Comparison of ENCODE assay signal across 8 cellular contexts in the genomic region with DNA sequence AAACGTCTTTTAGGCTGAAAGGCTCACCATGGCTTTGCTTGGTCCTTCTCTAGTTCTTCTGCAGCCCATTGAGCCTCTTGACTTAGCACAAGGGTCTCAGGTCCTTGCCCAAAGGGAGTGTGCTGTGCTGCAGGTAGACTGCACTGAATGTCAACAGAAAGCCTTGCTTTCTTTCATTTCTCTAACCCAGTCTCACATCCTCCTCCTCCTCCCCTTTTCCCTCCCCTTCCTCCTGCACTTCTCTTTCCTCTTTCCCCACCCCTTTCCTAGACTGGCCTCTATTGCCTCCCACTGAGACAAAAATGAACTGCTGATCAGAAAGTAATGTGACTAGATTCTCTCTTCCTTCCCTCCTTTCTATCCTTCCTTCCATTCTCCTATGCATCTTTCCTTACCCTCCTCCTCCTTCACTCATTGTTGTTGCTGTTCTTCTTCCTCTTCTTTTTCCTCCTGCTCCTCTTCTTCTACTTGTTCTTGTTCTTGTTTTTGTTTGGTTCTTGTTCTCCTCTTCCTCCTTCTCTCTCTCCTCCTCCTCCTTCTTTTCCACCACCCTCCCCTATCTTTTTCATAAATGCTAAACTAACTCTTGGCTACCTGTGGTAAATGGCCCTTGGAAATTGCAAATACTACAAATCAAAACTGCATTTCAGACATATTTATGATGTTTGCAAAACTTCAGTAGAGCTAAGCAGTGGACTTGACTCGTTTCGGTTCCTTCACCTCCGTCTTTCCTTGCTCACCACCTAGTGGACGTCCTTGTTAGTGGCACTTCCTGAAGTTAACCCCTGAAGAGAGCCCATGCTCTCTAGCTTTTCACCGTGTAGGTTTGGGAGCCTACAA. TPM values are rescaled to one million over a fixed set of nuclear protein-coding genes. Genes with fewer than 3 reads are reported as not detected.
A peak's percentile ranks its signal among the peaks of the same experiment; 100 is the strongest.
DNase-seq lines count a peak whose midpoint lies in the region; ATAC-seq, FAIRE-seq and TF ChIP-seq lines count a peak whose summit lies in the region.

TSS of gene SELL (minus strand) at position 152 of the 840 bp plus-strand sequence. CDS start at position 30, 122 bp downstream.

- H3K4me3 Mint-ChIP-seq in T-helper 2 cell treated with Interferon-gamma antibody and Interleukin-4, amounts not matched to agents 5 μg/mL and 100 μg/mL, for 36 hours, result peak within 1 kb of the TSS; percentile 98

- H4K20me1 ChIP-seq in K562 (replicated peaks; ENCODE audit: control insufficient read depth, insufficient read depth, low read length), result no peaks in the 10 kb centered on the region

- H3K9ac ChIP-seq in K562 (ENCODE audit: insufficient read depth in 1 of 2, low read depth in 2 of 2, low read length in 2 of 2) (no peak within 1 kb of the TSS), iPS-18a (ENCODE audit: low read length) (no peak within 1 kb of the TSS)

- no peak for TF ChIP-seq EP300 in K562 (IDR thresholded peaks at IDR 0.05; ENCODE audit: low read length)

- peaks cover 24% of the 10 kb centered on the region for H3K4me1 Mint-ChIP-seq in T-helper 2 cell treated with Interferon-gamma antibody and Interleukin-4, amounts not matched to agents 5 μg/mL and 100 μg/mL, for 36 hours (ENCODE audit: low read depth)

- no peaks in the 10 kb centered on the region for H3K36me3 ChIP-seq in K562 (ENCODE audit: control insufficient read depth, insufficient read depth, low read length)
- no peaks in the 10 kb centered on the region for H3K36me3 ChIP-seq in iPS-18a (ENCODE audit: control insufficient read depth, low read depth, low read length)
- no peaks in the 10 kb centered on the region for H3K36me3 ChIP-seq in small intestine (ENCODE audit: control insufficient read depth in 2 of 2, insufficient read depth in 2 of 2, low read length in 2 of 2)

- no peak within 1 kb of the TSS for H3K27ac ChIP-seq in K562 (ENCODE audit: extremely low read depth, low read depth, low read length)
- no peak within 1 kb of the TSS for H3K27ac ChIP-seq in iPS-18a (ENCODE audit: low read length)
- no peak within 1 kb of the TSS for H3K27ac ChIP-seq in small intestine (ENCODE audit: low read depth in 1 of 2, low read length in 1 of 2)

- DNase-seq in A172 (ENCODE audit: low spot score) (peak; percentile 72), NCI-H1694 (lab: John Stamatoyannopoulos, UW) (peak; percentile 48), K562 (ENCODE audit: extremely low read depth in 1 of 4, low spot score in 3 of 4) (peak; percentile 51 to 69 (median 62)), small intestine (peak; percentile 79)
- DNase-seq in T-helper 2 cell treated with Interferon-gamma antibody and Interleukin-4, amounts not matched to agents 5 μg/mL and 100 μg/mL, for 36 hours (ENCODE audit: low spot score), result peak; percentile 64

- H3K4me1 ChIP-seq in K562 (replicated peaks in 1 of 2; ENCODE audit: control insufficient read depth in 2 of 2, insufficient read depth in 2 of 2, low read length in 2 of 2), result no peaks in the 10 kb centered on the region
- peaks cover 6% of the 10 kb centered on the region for H3K4me1 ChIP-seq in iPS-18a (ENCODE audit: control insufficient read depth, low read depth, low read length)
- no peaks in the 10 kb centered on the region for H3K4me1 ChIP-seq in small intestine (ENCODE audit: control insufficient read depth in 2 of 2, insufficient read depth in 1 of 2, low read depth in 1 of 2, low read length in 1 of 2)

- peaks cover 26% of the 10 kb centered on the region for H3K27me3 Mint-ChIP-seq in T-helper 2 cell treated with Interferon-gamma antibody and Interleukin-4, amounts not matched to agents 5 μg/mL and 100 μg/mL, for 36 hours (ENCODE audit: low read depth)

- H3K9me3 ChIP-seq in K562 (replicated peaks; ENCODE audit: control insufficient read depth, insufficient read depth, low read depth, low read length) (no peaks in the 10 kb centered on the region), iPS-18a (ENCODE audit: control insufficient read depth, low read depth, low read length) (no peaks in the 10 kb centered on the region), small intestine (ENCODE audit: control insufficient read depth, low read depth) (no peaks in the 10 kb centered on the region)

- H3K4me3 ChIP-seq in K562 (no peak within 1 kb of the TSS), iPS-18a (ENCODE audit: low read length) (peak within 1 kb of the TSS; percentile 34), small intestine (ENCODE audit: low read depth in 1 of 2, low read length in 2 of 2) (no peak within 1 kb of the TSS)

- no peaks in the 10 kb centered on the region for H3K27me3 ChIP-seq in K562 (ENCODE audit: control insufficient read depth in 2 of 2, insufficient read depth in 2 of 2, low read length in 2 of 2)
- H3K27me3 ChIP-seq in iPS-18a (ENCODE audit: control insufficient read depth, insufficient read depth, low read length), result no peaks in the 10 kb centered on the region
- no peaks in the 10 kb centered on the region for H3K27me3 ChIP-seq in small intestine (ENCODE audit: control insufficient read depth in 2 of 2, insufficient read depth in 2 of 2, low read length in 2 of 2)

- POLR2A ChIA-PET in K562 (lab: Yijun Ruan, JAX), result interaction anchor here (0.8 kb wide), 1 partner anchor 83 kb away, joined by 3 read pairs; the partner anchor contains the start of gene METTL18

- peak; percentile 74 for ATAC-seq in HG02852 (IDR thresholded peaks at IDR 0.05; ENCODE audit: unreplicated experiment)
- peak; percentile 98 for ATAC-seq in K562

- no peak within 1 kb of the TSS for H3K4me2 ChIP-seq in K562 (ENCODE audit: insufficient read depth, low read length)

- TF ChIP-seq POLR2A in GM15510 (IDR thresholded peaks at IDR 0.05; ENCODE audit: borderline replicate concordance, extremely low read depth, insufficient read length) (peak; percentile 70), K562 (conservative IDR thresholded peaks at IDR 0.05) (no peak)

- CTCF ChIA-PET in K562 (lab: Yijun Ruan, JAX; ENCODE audit: low intra/inter-chr PET ratio), result interaction anchor here (1.5 to 1.6 kb wide), 2 partner anchors 111 to 246 kb away, joined by 5 to 8 read pairs; no protein-coding TSS in a partner anchor

- no TSS peak for BruUV-seq in K562 (replicated peaks; lab: Mats Ljungman, UMichigan)

- FAIRE-seq in K562 (lab: Jason Lieb, UNC) (peak; percentile 93), small intestine (lab: Jason Lieb, UNC) (no peak)

- peak within 1 kb of the TSS; percentile 53; the same call in 1 of the 2 replicates for H2AFZ ChIP-seq in K562 (ENCODE audit: low read depth, low read length)

- H3K9me3 Mint-ChIP-seq in T-helper 2 cell treated with Interferon-gamma antibody and Interleukin-4, amounts not matched to agents 5 μg/mL and 100 μg/mL, for 36 hours, result peaks cover 16% of the 10 kb centered on the region

- H3K27ac Mint-ChIP-seq in T-helper 2 cell treated with Interferon-gamma antibody and Interleukin-4, amounts not matched to agents 5 μg/mL and 100 μg/mL, for 36 hours, result peak within 1 kb of the TSS; percentile 83

- H3K36me3 Mint-ChIP-seq in T-helper 2 cell treated with Interferon-gamma antibody and Interleukin-4, amounts not matched to agents 5 μg/mL and 100 μg/mL, for 36 hours (ENCODE audit: low read depth), result peaks cover 26% of the 10 kb centered on the region

- H3K79me2 ChIP-seq in K562 (ENCODE audit: control insufficient read depth, insufficient read depth, low read length), result no peaks in the 10 kb centered on the region

- in situ Hi-C loops in K562 (cut with MboI), result loop anchor here (10.0 kb wide), 1 partner anchor 107 kb away; no protein-coding TSS in a partner anchor

- 1% methylated on average over 6 of the region's 6 CpGs for WGBS in K562 (ENCODE audit: insufficient coverage, low coverage, missing lambda C conversion rate)
- WGBS in small intestine, 3 donors, result 7 to 10% (median 8%) methylated on average over 6 of the region's 6 CpGs

- H3K9me1 ChIP-seq in K562 (ENCODE audit: control insufficient read depth, insufficient read depth, low read length), result no peaks in the 10 kb centered on the region

- TF ChIP-seq CTCF in K562 (IDR thresholded peaks at IDR 0.05 in 2 of 3, conservative IDR thresholded peaks at IDR 0.05 in 1 of 3; ENCODE audit: insufficient read depth in 2 of 3, low read depth in 1 of 3, low read length in 3 of 3), result peak; percentile 77 to 82 (median 78)

- peak; percentile 77 to 78 for TF ChIP-seq RAD21 in K562 (CRISPR knock-in tag; conservative IDR thresholded peaks at IDR 0.05 in 1 of 2, IDR thresholded peaks at IDR 0.05 in 1 of 2)

- intact Hi-C loops in K562 (cut with micrococcal nuclease), result loop anchor here (1.0 to 5.0 kb wide), 4 partner anchors 97 to 161 kb away; partner anchors contain the start of gene F5

TF ChIP-seq in K562, 482 proteins besides CTCF, POLR2A, EP300 and RAD21 (continues in another document):
- TF ChIP-seq BRCA1 (IDR thresholded peaks at IDR 0.05), result no peak
- no peak for TF ChIP-seq BRCA1 (CRISPR knock-in tag; IDR thresholded peaks at IDR 0.05)
- no peak for TF ChIP-seq GTF2B (IDR thresholded peaks at IDR 0.05; ENCODE audit: extremely low read depth, insufficient read length)
- TF ChIP-seq CREM (IDR thresholded peaks at IDR 0.05; ENCODE audit: low read depth), result 0 out of 2 replicates have a peak, but pooled peaks have one; percentile 23
- peak in 1 of 2 experiments; percentile 52; a peak in 1 of 4 replicates for TF ChIP-seq HDAC1 (IDR thresholded peaks at IDR 0.05)

RNA-seq across cellular contexts. Expression of gene SELL, which starts in this region (rescaled TPM):
- total RNA-seq in A172 (2014; rRNA removed; shearing (Covaris generic)), result not detected in 2 replicates
- total RNA-seq in K562 (2011; cell fraction: chromatin; rRNA removed; ENCODE audit: low replicate concordance), result not detected in 2 replicates
- total RNA-seq in K562 (2011; cell fraction: nucleolus; rRNA removed), result not detected in 2 replicates
- total RNA-seq in K562 (2011; cell fraction: nucleoplasm; rRNA removed), result not detected in 2 replicates
- total RNA-seq in K562 (2014; rRNA removed) (not detected in 2 replicates), K562 (2014; rRNA removed; fragmentation: Illumina TruSeq; extraction: Trizol) (not detected in 2 replicates), K562 (2015; rRNA removed; fragmentation: Illumina TruSeq; extraction: Trizol) (not detected in 2 replicates), K562 (2021) (0.51 and 1.1 TPM in 2 replicates)
- polyA plus RNA-seq in K562 (2011; rRNA removed) (not detected in 2 replicates), K562 (2014; fragmentation: Illumina TruSeq; extraction: Trizol) (not detected in 2 replicates), K562 (2014; fragmentation: Nextera tagmentation; extraction: Ambion mirVana) (not detected), K562 (2014; rRNA removed) (not detected in 2 replicates), small intestine (1 to 10 TPM; 1.1 to 1.6 (median 1.6) TPM)
- not detected in 2 replicates for polyA plus RNA-seq in K562 (2011; cell fraction: cytosol; rRNA removed)
- not detected in 2 replicates for polyA plus RNA-seq in K562 (2011; cell fraction: nucleus; rRNA removed)
- not detected in 2 replicates for polyA plus RNA-seq in K562 (2012)
- polyA minus RNA-seq in K562 (2011; rRNA and poly(A)+ RNA removed), result not detected in 2 replicates
- polyA minus RNA-seq in K562 (2011; cell fraction: cytosol; rRNA and poly(A)+ RNA removed), result not detected in 2 replicates
- not detected in 2 replicates for polyA minus RNA-seq in K562 (2011; cell fraction: nucleus; rRNA and poly(A)+ RNA removed)

Comparison
In these comparisons a context has a peak if more than half of its experiments do, and no peak if none do; other contexts are left out.
1. Peak in DNase-seq in A172; RNA of the gene not detected or under 1 TPM.